ENCODE assay signal across 22 cellular contexts in genomic region chr10:49225218-49225876, GRCh38. TPM values are rescaled to one million over a fixed set of nuclear protein-coding genes. Genes with fewer than 3 reads are reported as not detected.
A peak's percentile ranks its signal among the peaks of the same experiment; 100 is the strongest.
DNase-seq lines count a peak whose midpoint lies in the region; ATAC-seq, FAIRE-seq and TF ChIP-seq lines count a peak whose summit lies in the region.
"Had no signal": no experiment of that assay in that cellular context is flagged by ENCODE, and none has a peak within 500 bp of the region (broad histone marks: within the 10 kb centered on the region; RNA-seq: fewer than 3 reads in every experiment).

No MANE protein-coding gene starts in this region.

- FAIRE-seq in H54 (lab: Jason Lieb, UNC) = no peak
- FAIRE-seq: GM12878, H1 had no signal

- H3K27ac Mint-ChIP-seq in CD8-positive, alpha-beta memory T cell = peak overlapping the region in 1 of 8 donors; percentile 88
- H3K27ac Mint-ChIP-seq in endodermal cell = no peak overlapping the region
- H3K27ac Mint-ChIP-seq: HFFc6 had no signal

- POLR2A ChIA-PET in CD8-positive, alpha-beta memory T cell (lab: Charles Lee) = no interaction called here

- TF ChIP-seq CTCF in endodermal cell (conservative IDR thresholded peaks at IDR 0.05) (no peak), psoas muscle (IDR thresholded peaks at IDR 0.05) (no peak)

- no peaks in the 10 kb centered on the region for H3K4me1 Mint-ChIP-seq in CD8-positive, alpha-beta memory T cell
- peaks cover 9% of the 10 kb centered on the region for H3K4me1 Mint-ChIP-seq in endodermal cell

- H3K9ac ChIP-seq in endodermal cell (ENCODE audit: extremely low read depth, low read length, poor library complexity, severe bottlenecking) = no peak overlapping the region

- H3K27me3 Mint-ChIP-seq in CD8-positive, alpha-beta memory T cell = peaks cover 6% of the 10 kb centered on the region in 2 donors
- H3K27me3 Mint-ChIP-seq in endodermal cell (ENCODE audit: insufficient read depth) = peaks cover 10% of the 10 kb centered on the region

- H3K9me3 ChIP-seq in CD8-positive, alpha-beta memory T cell (ENCODE audit: low read length) = no peaks in the 10 kb centered on the region
- H3K9me3 ChIP-seq in endodermal cell (ENCODE audit: control insufficient read depth, low read length) (peaks cover 5% of the 10 kb centered on the region), psoas muscle (no peaks in the 10 kb centered on the region)

- peaks cover 0 to 4% (median 0%) of the 10 kb centered on the region in 5 donors for H3K9me3 Mint-ChIP-seq in CD8-positive, alpha-beta memory T cell
- H3K9me3 Mint-ChIP-seq in endodermal cell = peaks cover 14% of the 10 kb centered on the region
- H3K9me3 Mint-ChIP-seq: HFFc6 had no signal

- DNase-seq in CD8-positive, alpha-beta memory T cell = no peak
- DNase-seq in endodermal cell (peak; percentile 66), left ventricle myocardium superior (peak; percentile 49), psoas muscle (peak; percentile 49 to 77), dedifferentiated amniotic fluid mesenchymal stem cell (ENCODE audit: extremely low spot score) (no peak), H54 (ENCODE audit: insufficient read length, low spot score) (no peak), medulla oblongata (ENCODE audit: extremely low spot score) (no peak)
- DNase-seq: GDM1, HFFc6, KBM-7, MV-4-11, NCI-H1417, NCI-H2029, NCI-H2171, NCI-H446 treated with DMSO at 0.1 percent for 48 hours, OCI-M1 had no signal

- no peaks in the 10 kb centered on the region for H3K4me1 ChIP-seq in CD8-positive, alpha-beta memory T cell (ENCODE audit: insufficient read depth, low read length)
- H3K4me1 ChIP-seq in endodermal cell (ENCODE audit: control insufficient read depth, insufficient read depth, low read length) (no peaks in the 10 kb centered on the region), psoas muscle (peaks cover 6% of the 10 kb centered on the region)

- 78 to 86% methylated on average over 6 to 12 of the region's 12 CpGs for WGBS in endodermal cell (ENCODE audit: insufficient coverage in 1 of 2, insufficient read length in 1 of 2), 2 experiments
- WGBS in psoas muscle, 3 donors = 53 to 81% (median 55%) methylated on average over 12 of the region's 12 CpGs

- peak; percentile 85 for ATAC-seq in left ventricle myocardium superior
- peak; percentile 96 to 99 (median 98) for ATAC-seq in psoas muscle
- no peak for ATAC-seq in GM21717 (IDR thresholded peaks at IDR 0.05; ENCODE audit: unreplicated experiment)
- ATAC-seq: GM12878 had no signal

- peak overlapping the region; percentile 57 for H3K27ac ChIP-seq in CD8-positive, alpha-beta memory T cell (ENCODE audit: low read depth, low read length)
- H3K27ac ChIP-seq in endodermal cell (ENCODE audit: low read depth, low read length) (no peak overlapping the region), psoas muscle (peak overlapping the region; percentile 51)

- peaks cover 0 to 15% (median 0%) of the 10 kb centered on the region in 3 donors for H3K36me3 Mint-ChIP-seq in CD8-positive, alpha-beta memory T cell
- no peaks in the 10 kb centered on the region for H3K36me3 Mint-ChIP-seq in endodermal cell (ENCODE audit: low read depth)

- TF ChIP-seq POLR2A in H54 (IDR thresholded peaks at IDR 0.05; ENCODE audit: low read depth, low read length) = no peak

- no peaks in the 10 kb centered on the region for H3K27me3 ChIP-seq in CD8-positive, alpha-beta memory T cell (ENCODE audit: insufficient read depth, low read length, poor library complexity, severe bottlenecking)
- no peaks in the 10 kb centered on the region for H3K27me3 ChIP-seq in endodermal cell (ENCODE audit: control insufficient read depth, insufficient read depth, low read length, poor library complexity, severe bottlenecking)
- no peaks in the 10 kb centered on the region for H3K27me3 ChIP-seq in psoas muscle (ENCODE audit: insufficient read depth in 3 of 3, low read length in 2 of 3)

- CTCF ChIA-PET in CD8-positive, alpha-beta memory T cell (lab: Charles Lee) = no interaction called here

- no peak overlapping the region for H3K4me3 Mint-ChIP-seq in CD8-positive, alpha-beta memory T cell
- no peak overlapping the region for H3K4me3 Mint-ChIP-seq in endodermal cell
- H3K4me3 Mint-ChIP-seq: HFFc6 had no signal

- H3K36me3 ChIP-seq in CD8-positive, alpha-beta memory T cell (ENCODE audit: insufficient read depth, low read length) = no peaks in the 10 kb centered on the region
- no peaks in the 10 kb centered on the region for H3K36me3 ChIP-seq in endodermal cell (ENCODE audit: control insufficient read depth, insufficient read depth, low read length)
- no peaks in the 10 kb centered on the region for H3K36me3 ChIP-seq in psoas muscle (ENCODE audit: insufficient read depth in 1 of 2, low read depth in 1 of 2)

- intact Hi-C loops in left ventricle myocardium superior (cut with micrococcal nuclease) = no loop called here
- intact Hi-C loops in psoas muscle (cut with DNase I) = loop anchor here (5.0 to 10.0 kb wide), 3 partner anchors 77 to 169 kb away; partner anchors contain the start of gene DRGX (in 1 of the 2)

- H3K4me3 ChIP-seq in CD8-positive, alpha-beta memory T cell (ENCODE audit: low read length) = no peak overlapping the region
- H3K4me3 ChIP-seq in endodermal cell (ENCODE audit: low read length) (no peak overlapping the region), psoas muscle (no peak overlapping the region)
- H3K4me3 ChIP-seq: GM12878 had no signal

RNA-seq across cellular contexts. Expression of gene TMEM273, which starts 37.2 kb away (rescaled TPM):
- 10 to 100 TPM; 58.0 to 60.2 TPM for total RNA-seq in CD8-positive, alpha-beta memory T cell
- 51.7 TPM for polyA plus RNA-seq in CD8-positive, alpha-beta memory T cell
- total RNA-seq in endodermal cell (not detected), left ventricle myocardium superior (17.6 TPM), psoas muscle (10 to 100 TPM in 1 of 4 donors, 1 to 10 TPM in 3; 3.5 to 12.0 (median 6.0) TPM)
- polyA plus RNA-seq in endodermal cell (2013, experiment 1 of 2) = not detected
- not detected for polyA plus RNA-seq in endodermal cell (2013, experiment 2 of 2)
- polyA plus RNA-seq in psoas muscle = 1 to 10 TPM; 7.0 to 9.1 (median 7.7) TPM
- total RNA-seq: A172, H1, HFFc6, RPMI7951 had no signal
- polyA plus RNA-seq: BJ, H1 had no signal

Comparison
In these comparisons a context has a peak if more than half of its experiments do, and no peak if none do; other contexts are left out.
1. DNase-seq: peak in endodermal cell (single experiment), left ventricle myocardium superior (single experiment) and psoas muscle (2 of 2); none in CD8-positive, alpha-beta memory T cell (0 of 5), dedifferentiated amniotic fluid mesenchymal stem cell (single experiment), H54 (single experiment) and medulla oblongata (single experiment).
2. RNA of gene TMEM273, which starts 37.2 kb away (total RNA-seq): 58.0 to 60.2 TPM in CD8-positive, alpha-beta memory T cell, 17.6 TPM in left ventricle myocardium superior (single experiment) and 3.5 to 12.0 TPM in psoas muscle; not detected in endodermal cell; every median in the first group is over 4 times any median in the second.